ENCODE assay signal across 8 cellular contexts in the genomic region with DNA sequence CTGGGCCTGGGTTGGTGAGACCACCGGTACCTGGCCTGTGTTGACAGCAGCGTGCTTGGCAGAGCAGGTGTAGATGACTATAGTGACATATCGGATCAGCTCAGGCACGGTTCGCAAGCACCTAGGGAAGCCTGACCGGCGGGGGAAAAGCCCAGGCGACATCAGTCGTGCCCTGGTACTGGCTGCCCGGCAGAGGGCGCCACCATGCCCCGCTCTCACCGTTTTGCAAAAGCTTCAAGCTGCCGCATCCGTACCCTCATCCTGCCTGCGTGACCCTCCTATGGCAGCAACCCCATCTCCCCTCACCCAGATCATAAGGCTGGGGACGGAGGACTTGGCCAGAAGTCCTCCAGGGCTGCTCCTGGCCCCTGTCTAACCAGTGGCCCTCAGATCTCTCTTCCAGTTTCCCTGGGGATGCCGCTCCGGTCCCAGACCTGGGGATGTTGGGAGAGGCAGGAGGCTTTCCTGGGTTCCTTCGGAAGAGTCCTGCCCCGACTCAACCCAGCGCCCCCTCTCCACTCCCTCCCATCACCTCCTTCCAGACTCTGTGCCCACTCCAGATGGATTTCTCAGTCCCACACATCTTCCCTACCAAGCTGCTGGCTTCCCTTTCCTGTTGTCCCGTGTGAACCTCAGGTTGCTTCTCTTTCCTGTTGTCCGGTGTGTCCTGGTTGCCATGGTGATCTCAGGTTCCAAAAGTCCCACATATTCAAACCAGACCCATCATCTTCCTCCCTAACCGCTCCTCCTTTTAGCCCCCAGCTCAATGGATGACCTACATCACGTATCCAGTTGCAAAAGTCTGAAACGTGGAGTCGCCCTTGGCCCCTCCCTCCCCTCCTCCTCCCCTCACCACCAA. TPM values are rescaled to one million over a fixed set of nuclear protein-coding genes. Genes with fewer than 3 reads are reported as not detected.
DNase-seq lines count a peak whose midpoint lies in the region; ATAC-seq and TF ChIP-seq lines count a peak whose summit lies in the region.

No MANE protein-coding gene starts in this region.

- peaks cover 22% of the 10 kb centered on the region for H3K4me1 Mint-ChIP-seq in chondrocyte (ENCODE audit: low read depth)

- DNase-seq in 8988T (peak; percentile 94), NCI-H1930 (lab: John Stamatoyannopoulos, UW) (peak; percentile 41 to 74), chondrocyte (ENCODE audit: low spot score) (peak; percentile 77), left lobe of liver (ENCODE audit: low spot score) (peak; percentile 69)
- peak; percentile 81 to 86 for DNase-seq in activated CD4-positive, alpha-beta T cell treated with anti-CD3 and anti-CD28 coated beads for 24 hours (ENCODE audit: low read depth in 2 of 2)
- peak; percentile 72 to 83 (median 82) for DNase-seq in stimulated activated CD4-positive, alpha-beta T cell treated with anti-CD3 and anti-CD28 coated beads, TNF-alpha, amount 100 ng/mL, for 4 hours (ENCODE audit: low read depth in 3 of 3)

- peaks cover 3% of the 10 kb centered on the region for H3K36me3 Mint-ChIP-seq in chondrocyte (ENCODE audit: low read depth)

- TF ChIP-seq CTCF in GM12875 (IDR thresholded peaks at IDR 0.05; ENCODE audit: borderline replicate concordance, insufficient read depth, low read depth, low read length) (peak; percentile 99), chondrocyte (IDR thresholded peaks at IDR 0.05) (peak; percentile 89)

- peak overlapping the region; percentile 51 for H3K4me3 Mint-ChIP-seq in chondrocyte (ENCODE audit: unreplicated experiment)

- H3K27ac Mint-ChIP-seq in chondrocyte (ENCODE audit: unreplicated experiment) = no peak overlapping the region

- peak; percentile 92 for ATAC-seq in left lobe of liver
- ATAC-seq in HG03025 (IDR thresholded peaks at IDR 0.05; ENCODE audit: low FRiP score, unreplicated experiment) = no peak

- H3K27me3 Mint-ChIP-seq in chondrocyte (ENCODE audit: low read depth) = peaks cover 64% of the 10 kb centered on the region

- H3K4me3 ChIP-seq in GM12875 (ENCODE audit: low read depth, low read length) = no peak overlapping the region

- H3K9me3 Mint-ChIP-seq in chondrocyte (ENCODE audit: low read depth) = no peaks in the 10 kb centered on the region

RNA-seq across cellular contexts. Expression of gene ALOX12B, which starts 13.7 kb away (rescaled TPM):
- total RNA-seq in chondrocyte (0.17 TPM in 1 of 3 replicates, not detected in the others), left lobe of liver (not detected)

RNA-seq across cellular contexts. Expression of gene ALOX15B, which starts 35.0 kb away (rescaled TPM):
- total RNA-seq in chondrocyte = not detected in 3 replicates
- total RNA-seq in left lobe of liver = 0.35 TPM

RNA-seq across cellular contexts. Expression of gene ALOXE3, which starts 44.5 kb away (rescaled TPM):
- total RNA-seq in chondrocyte (0.12 to 0.13 TPM (median 0.12 TPM) in 3 replicates), left lobe of liver (not detected)

RNA-seq across cellular contexts. Expression of gene HES7, which starts 50.0 kb away (rescaled TPM):
- total RNA-seq in chondrocyte (0.51 to 1.5 TPM (median 0.70 TPM) in 3 replicates), left lobe of liver (not detected)
